In the genomic region with DNA sequence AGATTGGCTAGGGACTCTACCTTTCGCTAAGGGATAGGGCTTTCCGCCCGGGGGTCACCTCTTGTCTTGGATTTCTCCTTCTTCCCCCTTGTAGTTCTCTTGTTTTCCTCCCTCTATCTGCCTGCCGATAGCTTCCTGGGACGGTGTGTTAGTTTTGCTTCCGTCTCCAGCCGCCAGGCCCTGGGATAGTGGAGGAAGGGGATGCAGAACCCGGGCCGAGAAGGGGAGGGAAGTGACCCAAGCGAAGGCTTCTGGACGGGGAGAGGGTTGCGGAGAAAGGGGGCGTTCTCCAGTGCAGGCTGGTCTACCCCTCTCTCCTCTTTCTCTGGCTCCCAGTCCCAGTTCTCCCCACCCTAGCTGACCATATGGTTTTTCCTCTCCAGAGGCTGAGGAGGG, we compare ENCODE assay signal across 8 cellular contexts. TPM values are rescaled to one million over a fixed set of nuclear protein-coding genes. Genes with fewer than 3 reads are reported as not detected.
DNase-seq lines count a peak whose midpoint lies in the region; ATAC-seq, FAIRE-seq and TF ChIP-seq lines count a peak whose summit lies in the region.

No MANE protein-coding gene starts in this region.

- H3K4me3 ChIP-seq in A549 (peak overlapping the region; percentile 93), GM12875 (ENCODE audit: low read depth, low read length) (peak overlapping the region; percentile 75), right cardiac atrium (ENCODE audit: low read length) (peak overlapping the region; percentile 67), skeletal muscle cell (ENCODE audit: low read depth, low read length) (peak overlapping the region; percentile 70)

- H3K4me2 ChIP-seq in A549, result peak overlapping the region; percentile 96

- TF ChIP-seq CTCF in A549 (IDR thresholded peaks at IDR 0.05) (no peak), GM12875 (IDR thresholded peaks at IDR 0.05; ENCODE audit: borderline replicate concordance, insufficient read depth, low read depth, low read length) (no peak)

- peaks cover 71% of the 10 kb centered on the region for H3K4me1 ChIP-seq in A549
- H3K4me1 ChIP-seq in right cardiac atrium (ENCODE audit: control insufficient read depth, insufficient read depth, low read length), result peaks cover 6% of the 10 kb centered on the region

- no peak for TF ChIP-seq EP300 in A549 (IDR thresholded peaks at IDR 0.05)

- peak overlapping the region; percentile 79 to 85 for H3K27ac ChIP-seq in A549
- H3K27ac ChIP-seq in right cardiac atrium (ENCODE audit: low read length), result no peak overlapping the region

- H3K27me3 Mint-ChIP-seq in activated CD8-positive, alpha-beta T cell treated with anti-CD3 and anti-CD28 coated beads, Interleukin-2, amount 10 ng/mL, durations not matched to agents 7 days and 5 days (ENCODE audit: low read depth), result peaks cover 14% of the 10 kb centered on the region

- H3K27ac Mint-ChIP-seq in activated CD8-positive, alpha-beta T cell treated with anti-CD3 and anti-CD28 coated beads, Interleukin-2, amount 10 ng/mL, durations not matched to agents 7 days and 5 days, result no peak overlapping the region

- no peak for FAIRE-seq in A549 (lab: Jason Lieb, UNC)

- peaks cover 22% of the 10 kb centered on the region for H3K4me1 Mint-ChIP-seq in activated CD8-positive, alpha-beta T cell treated with anti-CD3 and anti-CD28 coated beads, Interleukin-2, amount 10 ng/mL, durations not matched to agents 7 days and 5 days (ENCODE audit: low read depth)

- no peaks in the 10 kb centered on the region for H3K9me3 Mint-ChIP-seq in activated CD8-positive, alpha-beta T cell treated with anti-CD3 and anti-CD28 coated beads, Interleukin-2, amount 10 ng/mL, durations not matched to agents 7 days and 5 days (ENCODE audit: insufficient read depth)

- H3K27me3 ChIP-seq in right cardiac atrium (ENCODE audit: control insufficient read depth, insufficient read depth), result no peaks in the 10 kb centered on the region

- peak; percentile 22; a peak in 5 of 6 replicates for ATAC-seq in A549
- ATAC-seq in activated CD8-positive, alpha-beta T cell treated with anti-CD3 and anti-CD28 coated beads, Interleukin-2, amount 10 ng/mL, durations not matched to agents 7 days and 5 days, result no peak
- peak; percentile 1 to 10 for ATAC-seq in right cardiac atrium
- no peak for ATAC-seq in GM21390 (IDR thresholded peaks at IDR 0.05; ENCODE audit: unreplicated experiment)
- no peak for ATAC-seq in GM21737 (IDR thresholded peaks at IDR 0.05; ENCODE audit: unreplicated experiment)

- intact Hi-C loops in right cardiac atrium (cut with DNase I), result no loop called here

- no peaks in the 10 kb centered on the region for H3K36me3 Mint-ChIP-seq in activated CD8-positive, alpha-beta T cell treated with anti-CD3 and anti-CD28 coated beads, Interleukin-2, amount 10 ng/mL, durations not matched to agents 7 days and 5 days (ENCODE audit: low read depth)

- H3K9me3 ChIP-seq in A549, result no peaks in the 10 kb centered on the region
- no peaks in the 10 kb centered on the region for H3K9me3 ChIP-seq in right cardiac atrium (ENCODE audit: control insufficient read depth, low read length)

- POLR2A ChIA-PET in A549 (lab: Yijun Ruan, JAX), result interaction anchor here (0.5 to 3.0 kb wide), 9 partner anchors 8 to 191 kb away, joined by 3 to 44 read pairs (median 5); a partner anchor contains a TSS
- POLR2A ChIA-PET in activated CD8-positive, alpha-beta T cell treated with anti-CD3 and anti-CD28 coated beads, Interleukin-2, amount 10 ng/mL, durations not matched to agents 7 days and 5 days (lab: Charles Lee), result interaction anchor here (1.2 kb wide), 1 partner anchor 19 kb away, joined by 3 read pairs; no protein-coding TSS in a partner anchor

- no peak for TF ChIP-seq RAD21 in A549 (conservative IDR thresholded peaks at IDR 0.05 in 1 of 2, IDR thresholded peaks at IDR 0.05 in 1 of 2)

- peak in 1 of 2 experiments; percentile 37 for DNase-seq in A549 (ENCODE audit: low read depth in 1 of 2, low spot score in 1 of 2)
- DNase-seq in activated CD8-positive, alpha-beta T cell treated with anti-CD3 and anti-CD28 coated beads, Interleukin-2, amount 10 ng/mL, durations not matched to agents 7 days and 5 days, result no peak
- DNase-seq in right cardiac atrium, result peak in 1 of 3 donors; percentile 38
- DNase-seq in skeletal muscle cell (ENCODE audit: low read depth), result no peak
- no peak for DNase-seq in GF-D8 (lab: John Stamatoyannopoulos, UW)

- TF ChIP-seq POLR2A in A549 (IDR thresholded peaks at IDR 0.05; ENCODE audit: low read length), result no peak

- CTCF ChIA-PET in A549 (lab: Yijun Ruan, JAX), result interaction anchor here (1.1 to 2.2 kb wide), 9 partner anchors 10 to 194 kb away, joined by 3 to 11 read pairs (median 4); no protein-coding TSS in a partner anchor
- CTCF ChIA-PET in activated CD8-positive, alpha-beta T cell treated with anti-CD3 and anti-CD28 coated beads, Interleukin-2, amount 10 ng/mL, durations not matched to agents 7 days and 5 days (lab: Charles Lee), result interaction anchor here (1.5 to 1.8 kb wide), 2 partner anchors 97 to 296 kb away, joined by 3 to 5 read pairs; no protein-coding TSS in a partner anchor

- peak overlapping the region; percentile 87 for H3K4me3 Mint-ChIP-seq in activated CD8-positive, alpha-beta T cell treated with anti-CD3 and anti-CD28 coated beads, Interleukin-2, amount 10 ng/mL, durations not matched to agents 7 days and 5 days

- WGBS in A549 (ENCODE audit: missing lambda C conversion rate), result under 1% methylated on average over 13 of the region's 13 CpGs
- 15% methylated on average over 13 of the region's 13 CpGs for WGBS in right cardiac atrium

TF ChIP-seq in A549, 52 proteins besides CTCF, POLR2A, EP300 and RAD21:
- no peak for TF ChIP-seq CBX8 (IDR thresholded peaks at IDR 0.05)
- no peak for TF ChIP-seq SREBF2 (IDR thresholded peaks at IDR 0.05)
- TF ChIP-seq, protein P1, sequence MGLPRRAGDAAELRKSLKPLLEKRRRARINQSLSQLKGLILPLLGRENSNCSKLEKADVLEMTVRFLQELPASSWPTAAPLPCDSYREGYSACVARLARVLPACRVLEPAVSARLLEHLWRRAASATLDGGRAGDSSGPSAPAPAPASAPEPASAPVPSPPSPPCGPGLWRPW (IDR thresholded peaks at IDR 0.05), result no peak
- TF ChIP-seq ZFP36 (IDR thresholded peaks at IDR 0.05; ENCODE audit: borderline replicate concordance, partially characterized antibody), result no peak
- TF ChIP-seq, protein P2, sequence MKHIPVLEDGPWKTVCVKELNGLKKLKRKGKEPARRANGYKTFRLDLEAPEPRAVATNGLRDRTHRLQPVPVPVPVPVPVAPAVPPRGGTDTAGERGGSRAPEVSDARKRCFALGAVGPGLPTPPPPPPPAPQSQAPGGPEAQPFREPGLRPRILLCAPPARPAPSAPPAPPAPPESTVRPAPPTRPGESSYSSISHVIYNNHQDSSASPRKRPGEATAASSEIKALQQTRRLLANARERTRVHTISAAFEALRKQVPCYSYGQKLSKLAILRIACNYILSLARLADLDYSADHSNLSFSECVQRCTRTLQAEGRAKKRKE (CRISPR knock-in tag; IDR thresholded peaks at IDR 0.05; ENCODE audit: low read depth), result no peak
- no peak for TF ChIP-seq NFE2L2 (conservative IDR thresholded peaks at IDR 0.05; ENCODE audit: low read length)
- TF ChIP-seq FOXS1 (CRISPR knock-in tag; IDR thresholded peaks at IDR 0.05), result no peak
- TF ChIP-seq TFCP2L1 (CRISPR knock-in tag; IDR thresholded peaks at IDR 0.05), result no peak
- no peak for TF ChIP-seq KDM5A (IDR thresholded peaks at IDR 0.05)
- no peak for TF ChIP-seq BHLHE40 (IDR thresholded peaks at IDR 0.05; ENCODE audit: low read depth, low read length)

RNA-seq across cellular contexts. Expression of a gene that starts 0.9 kb away (rescaled TPM):
- 24.5 and 27.5 TPM in 2 replicates for polyA plus RNA-seq in A549 (2011; rRNA removed)
- polyA plus RNA-seq in A549 (2012; cell fraction: cytosol; rRNA removed), result 22.2 and 25.7 TPM in 2 replicates
- polyA plus RNA-seq in A549 (2012; cell fraction: nucleus; rRNA removed), result 27.5 and 41.8 TPM in 2 replicates
- polyA plus RNA-seq in A549 (2017; fragmentation: RNase III; extraction: RNeasy Plus Mini Kit Qiagen cat#74134 plus additional on column Dnase treatment), result 21.1 to 31.1 TPM (median 26.7 TPM) in 3 replicates
- 13.3 and 24.4 TPM in 2 replicates for polyA minus RNA-seq in A549 (2011; rRNA and poly(A)+ RNA removed)
- total RNA-seq in activated CD8-positive, alpha-beta T cell treated with anti-CD3 and anti-CD28 coated beads, Interleukin-2, amount 10 ng/mL, durations not matched to agents 7 days and 5 days, result under 1 TPM; 0.42 TPM
- 1 to 10 TPM; 3.5 to 5.4 (median 4.5) TPM for total RNA-seq in right cardiac atrium
- 3.5 TPM for polyA plus RNA-seq in right cardiac atrium

RNA-seq across cellular contexts. Expression of a gene that starts 29.8 kb away (rescaled TPM):
- polyA plus RNA-seq in A549 (2011; rRNA removed), result 1.8 and 2.1 TPM in 2 replicates
- polyA plus RNA-seq in A549 (2012; cell fraction: cytosol; rRNA removed), result 0.69 and 0.71 TPM in 2 replicates
- polyA plus RNA-seq in A549 (2012; cell fraction: nucleus; rRNA removed), result 5.2 and 5.5 TPM in 2 replicates
- 2.3 to 3.0 TPM (median 2.4 TPM) in 3 replicates for polyA plus RNA-seq in A549 (2017; fragmentation: RNase III; extraction: RNeasy Plus Mini Kit Qiagen cat#74134 plus additional on column Dnase treatment)
- polyA minus RNA-seq in A549 (2011; rRNA and poly(A)+ RNA removed), result 1.8 and 4.2 TPM in 2 replicates
- total RNA-seq in activated CD8-positive, alpha-beta T cell treated with anti-CD3 and anti-CD28 coated beads, Interleukin-2, amount 10 ng/mL, durations not matched to agents 7 days and 5 days, result under 1 TPM; 0.34 to 0.82 TPM
- under 1 TPM; 0.32 to 0.77 (median 0.62) TPM for total RNA-seq in right cardiac atrium
- polyA plus RNA-seq in right cardiac atrium, result 0.18 TPM

Comparison
In these comparisons a context has a peak if more than half of its experiments do, and no peak if none do; other contexts are left out.
1. ATAC-seq: peak in A549 (2 of 2) and right cardiac atrium (2 of 2); none in activated CD8-positive, alpha-beta T cell treated with anti-CD3 and anti-CD28 coated beads, Interleukin-2, amount 10 ng/mL, durations not matched to agents 7 days and 5 days (single experiment), GM21390 (single experiment) and GM21737 (single experiment).
2. Peak in every context shown above with its lines, with median percentiles within 50 percentile points of each other: H3K4me3 ChIP-seq.